1 cellular context compared by ENCODE assay signal in the genomic region with DNA sequence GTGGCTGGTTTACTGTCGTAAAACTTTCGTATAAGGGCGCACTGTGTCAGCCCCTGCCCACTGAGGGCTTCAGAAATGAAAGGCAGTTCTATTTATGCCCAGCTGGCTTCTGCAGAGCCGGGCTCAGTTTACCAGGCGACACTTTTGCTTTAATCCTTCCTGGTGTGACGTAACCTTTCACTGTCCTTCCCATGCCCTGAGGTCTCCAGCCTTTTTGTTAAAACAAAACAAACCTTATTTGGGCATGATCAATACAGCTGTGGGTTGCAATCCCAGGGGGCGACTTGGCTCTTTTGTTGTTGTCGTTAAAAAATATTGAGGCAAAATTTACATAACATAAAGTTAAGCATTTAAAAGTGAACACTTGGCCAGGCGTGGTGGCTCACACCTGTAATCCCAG.
TF ChIP-seq lines count a peak whose summit lies in the region.

No MANE protein-coding gene starts in this region.

TF ChIP-seq in H1, 55 proteins besides CTCF, POLR2A, EP300 and RAD21 (continued from another document):
- TF ChIP-seq CTBP2 (IDR thresholded peaks at IDR 0.05; ENCODE audit: borderline replicate concordance, insufficient read depth, insufficient read length, low read length) (no peak), CEBPB (IDR thresholded peaks at IDR 0.05; ENCODE audit: low read depth, low read length) (peak; percentile 39; the same call in 1 of the 2 replicates), SRF (IDR thresholded peaks at IDR 0.05; ENCODE audit: low read depth, low read length) (peak; percentile 95), SIN3A (conservative IDR thresholded peaks at IDR 0.05 in 1 of 2, IDR thresholded peaks at IDR 0.05 in 1 of 2; ENCODE audit: low read depth in 1 of 2, low read length in 2 of 2) (no peak)
- TF ChIP-seq, protein P1, sequence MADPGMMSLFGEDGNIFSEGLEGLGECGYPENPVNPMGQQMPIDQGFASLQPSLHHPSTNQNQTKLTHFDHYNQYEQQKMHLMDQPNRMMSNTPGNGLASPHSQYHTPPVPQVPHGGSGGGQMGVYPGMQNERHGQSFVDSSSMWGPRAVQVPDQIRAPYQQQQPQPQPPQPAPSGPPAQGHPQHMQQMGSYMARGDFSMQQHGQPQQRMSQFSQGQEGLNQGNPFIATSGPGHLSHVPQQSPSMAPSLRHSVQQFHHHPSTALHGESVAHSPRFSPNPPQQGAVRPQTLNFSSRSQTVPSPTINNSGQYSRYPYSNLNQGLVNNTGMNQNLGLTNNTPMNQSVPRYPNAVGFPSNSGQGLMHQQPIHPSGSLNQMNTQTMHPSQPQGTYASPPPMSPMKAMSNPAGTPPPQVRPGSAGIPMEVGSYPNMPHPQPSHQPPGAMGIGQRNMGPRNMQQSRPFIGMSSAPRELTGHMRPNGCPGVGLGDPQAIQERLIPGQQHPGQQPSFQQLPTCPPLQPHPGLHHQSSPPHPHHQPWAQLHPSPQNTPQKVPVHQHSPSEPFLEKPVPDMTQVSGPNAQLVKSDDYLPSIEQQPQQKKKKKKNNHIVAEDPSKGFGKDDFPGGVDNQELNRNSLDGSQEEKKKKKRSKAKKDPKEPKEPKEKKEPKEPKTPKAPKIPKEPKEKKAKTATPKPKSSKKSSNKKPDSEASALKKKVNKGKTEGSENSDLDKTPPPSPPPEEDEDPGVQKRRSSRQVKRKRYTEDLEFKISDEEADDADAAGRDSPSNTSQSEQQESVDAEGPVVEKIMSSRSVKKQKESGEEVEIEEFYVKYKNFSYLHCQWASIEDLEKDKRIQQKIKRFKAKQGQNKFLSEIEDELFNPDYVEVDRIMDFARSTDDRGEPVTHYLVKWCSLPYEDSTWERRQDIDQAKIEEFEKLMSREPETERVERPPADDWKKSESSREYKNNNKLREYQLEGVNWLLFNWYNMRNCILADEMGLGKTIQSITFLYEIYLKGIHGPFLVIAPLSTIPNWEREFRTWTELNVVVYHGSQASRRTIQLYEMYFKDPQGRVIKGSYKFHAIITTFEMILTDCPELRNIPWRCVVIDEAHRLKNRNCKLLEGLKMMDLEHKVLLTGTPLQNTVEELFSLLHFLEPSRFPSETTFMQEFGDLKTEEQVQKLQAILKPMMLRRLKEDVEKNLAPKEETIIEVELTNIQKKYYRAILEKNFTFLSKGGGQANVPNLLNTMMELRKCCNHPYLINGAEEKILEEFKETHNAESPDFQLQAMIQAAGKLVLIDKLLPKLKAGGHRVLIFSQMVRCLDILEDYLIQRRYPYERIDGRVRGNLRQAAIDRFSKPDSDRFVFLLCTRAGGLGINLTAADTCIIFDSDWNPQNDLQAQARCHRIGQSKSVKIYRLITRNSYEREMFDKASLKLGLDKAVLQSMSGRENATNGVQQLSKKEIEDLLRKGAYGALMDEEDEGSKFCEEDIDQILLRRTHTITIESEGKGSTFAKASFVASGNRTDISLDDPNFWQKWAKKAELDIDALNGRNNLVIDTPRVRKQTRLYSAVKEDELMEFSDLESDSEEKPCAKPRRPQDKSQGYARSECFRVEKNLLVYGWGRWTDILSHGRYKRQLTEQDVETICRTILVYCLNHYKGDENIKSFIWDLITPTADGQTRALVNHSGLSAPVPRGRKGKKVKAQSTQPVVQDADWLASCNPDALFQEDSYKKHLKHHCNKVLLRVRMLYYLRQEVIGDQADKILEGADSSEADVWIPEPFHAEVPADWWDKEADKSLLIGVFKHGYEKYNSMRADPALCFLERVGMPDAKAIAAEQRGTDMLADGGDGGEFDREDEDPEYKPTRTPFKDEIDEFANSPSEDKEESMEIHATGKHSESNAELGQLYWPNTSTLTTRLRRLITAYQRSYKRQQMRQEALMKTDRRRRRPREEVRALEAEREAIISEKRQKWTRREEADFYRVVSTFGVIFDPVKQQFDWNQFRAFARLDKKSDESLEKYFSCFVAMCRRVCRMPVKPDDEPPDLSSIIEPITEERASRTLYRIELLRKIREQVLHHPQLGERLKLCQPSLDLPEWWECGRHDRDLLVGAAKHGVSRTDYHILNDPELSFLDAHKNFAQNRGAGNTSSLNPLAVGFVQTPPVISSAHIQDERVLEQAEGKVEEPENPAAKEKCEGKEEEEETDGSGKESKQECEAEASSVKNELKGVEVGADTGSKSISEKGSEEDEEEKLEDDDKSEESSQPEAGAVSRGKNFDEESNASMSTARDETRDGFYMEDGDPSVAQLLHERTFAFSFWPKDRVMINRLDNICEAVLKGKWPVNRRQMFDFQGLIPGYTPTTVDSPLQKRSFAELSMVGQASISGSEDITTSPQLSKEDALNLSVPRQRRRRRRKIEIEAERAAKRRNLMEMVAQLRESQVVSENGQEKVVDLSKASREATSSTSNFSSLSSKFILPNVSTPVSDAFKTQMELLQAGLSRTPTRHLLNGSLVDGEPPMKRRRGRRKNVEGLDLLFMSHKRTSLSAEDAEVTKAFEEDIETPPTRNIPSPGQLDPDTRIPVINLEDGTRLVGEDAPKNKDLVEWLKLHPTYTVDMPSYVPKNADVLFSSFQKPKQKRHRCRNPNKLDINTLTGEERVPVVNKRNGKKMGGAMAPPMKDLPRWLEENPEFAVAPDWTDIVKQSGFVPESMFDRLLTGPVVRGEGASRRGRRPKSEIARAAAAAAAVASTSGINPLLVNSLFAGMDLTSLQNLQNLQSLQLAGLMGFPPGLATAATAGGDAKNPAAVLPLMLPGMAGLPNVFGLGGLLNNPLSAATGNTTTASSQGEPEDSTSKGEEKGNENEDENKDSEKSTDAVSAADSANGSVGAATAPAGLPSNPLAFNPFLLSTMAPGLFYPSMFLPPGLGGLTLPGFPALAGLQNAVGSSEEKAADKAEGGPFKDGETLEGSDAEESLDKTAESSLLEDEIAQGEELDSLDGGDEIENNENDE (IDR thresholded peaks at IDR 0.05; ENCODE audit: insufficient replicate concordance, low read length): no peak
